ENCODE assay signal across 19 cellular contexts in genomic region chr13:75371223-75371622, GRCh38.
A peak's percentile ranks its signal among the peaks of the same experiment; 100 is the strongest.
DNase-seq lines count a peak whose midpoint lies in the region; ATAC-seq, FAIRE-seq and TF ChIP-seq lines count a peak whose summit lies in the region.
"Had no signal": no experiment of that assay in that cellular context is flagged by ENCODE, and none has a peak within 500 bp of the region (broad histone marks: within the 10 kb centered on the region; RNA-seq: fewer than 3 reads in every experiment).

No MANE protein-coding gene starts in this region.

- DNase-seq in GM12892 (ENCODE audit: insufficient read length) (no peak), OCI-LY7 (ENCODE audit: low spot score) (no peak), psoas muscle (no peak), NCI-H1105 treated with DMSO at 0.1 percent for 48 hours (lab: John Stamatoyannopoulos, UW) (no peak), erythroblast (lab: John Stamatoyannopoulos, UW) (no peak)
- DNase-seq: C1 segment of cervical spinal cord; Calu3; CD4-positive, alpha-beta memory T cell; COR-L47; DMS53; DND-41; EL; GDM1; H9; HFFc6 had no signal

- H3K4me2 ChIP-seq in OCI-LY7 (ENCODE audit: low read length): peak overlapping the region; percentile 18; the same call in 1 of the 2 replicates
- H3K4me2 ChIP-seq: GM23338 had no signal

- BruUV-seq in OCI-LY7 (replicated peaks; lab: Mats Ljungman, UMichigan): no TSS peak

- H3K9me3 ChIP-seq in OCI-LY7 (ENCODE audit: low read length): no peaks in the 10 kb centered on the region
- H3K9me3 ChIP-seq in psoas muscle: no peaks in the 10 kb centered on the region

- TF ChIP-seq POLR2A in GM12892 (IDR thresholded peaks at IDR 0.05; ENCODE audit: low read depth, low read length): no peak
- no peak for TF ChIP-seq POLR2A in erythroblast (IDR thresholded peaks at IDR 0.05; ENCODE audit: low read length)

- H3K27me3 ChIP-seq in psoas muscle (ENCODE audit: insufficient read depth in 3 of 3, low read length in 2 of 3): no peaks in the 10 kb centered on the region

- peak; percentile 69 for FAIRE-seq in GM12892 (lab: Jason Lieb, UNC)
- FAIRE-seq: GM12878, GM18507 had no signal

- H3K27ac ChIP-seq in OCI-LY7 (ENCODE audit: low read depth, low read length, poor library complexity, severe bottlenecking): no peak overlapping the region
- H3K27ac ChIP-seq in psoas muscle: peak overlapping the region; percentile 93

- CTCF ChIA-PET in OCI-LY7 (lab: Charles Lee; ENCODE audit: unreplicated experiment): no interaction called here

- no peak overlapping the region for H2AFZ ChIP-seq in OCI-LY7 (ENCODE audit: low read length)
- H2AFZ ChIP-seq: GM23338 had no signal

- H3K4me1 ChIP-seq in OCI-LY7 (ENCODE audit: insufficient read depth, low read length, poor library complexity, severe bottlenecking) (peaks cover 60% of the 10 kb centered on the region), psoas muscle (peaks cover 85% of the 10 kb centered on the region)

- H3K36me3 ChIP-seq in OCI-LY7 (ENCODE audit: insufficient read depth, low read length) (no peaks in the 10 kb centered on the region), psoas muscle (ENCODE audit: insufficient read depth in 1 of 2, low read depth in 1 of 2) (no peaks in the 10 kb centered on the region)

- POLR2A ChIA-PET in OCI-LY7 (lab: Charles Lee): interaction anchor here (0.5 to 1.4 kb wide), 6 partner anchors 13 to 1239 kb away, joined by 3 to 6 read pairs (median 3); no protein-coding TSS in a partner anchor

- no peak overlapping the region for H3K4me3 ChIP-seq in OCI-LY7 (ENCODE audit: low read depth, low read length, poor library complexity, severe bottlenecking)
- no peak overlapping the region for H3K4me3 ChIP-seq in psoas muscle
- H3K4me3 ChIP-seq: GM12878, GM23338 had no signal

- intact Hi-C loops in OCI-LY7 (cut with micrococcal nuclease; ENCODE audit: unreplicated experiment) (no loop called here), psoas muscle (cut with DNase I) (loop anchor here (2.0 to 10.0 kb wide), 3 partner anchors 41 to 174 kb away; partner anchors contain the start of genes TBC1D4 (in 1 of the 2) and UCHL3 (in 1 of the 2))

- TF ChIP-seq CTCF in OCI-LY7 (conservative IDR thresholded peaks at IDR 0.05; ENCODE audit: low read length) (no peak), psoas muscle (IDR thresholded peaks at IDR 0.05) (no peak)

- H3K79me2 ChIP-seq in OCI-LY7 (ENCODE audit: insufficient read depth, low read depth, low read length): peaks cover 10% of the 10 kb centered on the region; the same call in 1 of the 2 replicates

- no peaks in the 10 kb centered on the region for H3K9me2 ChIP-seq in OCI-LY7 (ENCODE audit: insufficient read depth, low read length)

- no peak for ATAC-seq in psoas muscle
- no peak for ATAC-seq in HG03039 (IDR thresholded peaks at IDR 0.05; ENCODE audit: unreplicated experiment)
- ATAC-seq: GM12878, GM23338 had no signal

- no peaks in the 10 kb centered on the region for H4K20me1 ChIP-seq in OCI-LY7 (ENCODE audit: insufficient read depth, low read length)
